Comparison of ENCODE assay signal across 24 cellular contexts in the genomic region with DNA sequence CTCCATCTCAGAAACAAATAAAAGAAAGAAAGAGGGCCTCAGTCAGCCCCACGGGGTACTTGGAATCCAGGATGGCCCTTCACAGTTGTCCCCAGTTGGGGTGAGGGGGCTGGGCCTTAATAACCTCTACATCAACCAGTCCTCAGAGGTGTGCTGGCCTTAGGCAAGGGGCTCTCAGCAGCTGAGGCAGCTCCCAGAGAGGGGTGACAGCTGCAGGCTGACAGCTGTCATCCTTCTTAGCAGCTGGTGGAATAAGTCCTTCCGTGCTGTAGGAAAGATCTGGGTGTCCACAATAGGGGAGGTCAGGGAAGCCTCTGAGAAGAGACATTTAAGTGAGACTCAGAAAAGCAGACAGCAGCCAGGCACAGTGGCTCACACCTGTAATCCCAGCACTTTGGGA. TPM values are rescaled to one million over a fixed set of nuclear protein-coding genes. Genes with fewer than 3 reads are reported as not detected.
DNase-seq lines count a peak whose midpoint lies in the region; TF ChIP-seq lines count a peak whose summit lies in the region.
"Had no signal": no experiment of that assay in that cellular context is flagged by ENCODE, and none has a peak within 500 bp of the region (broad histone marks: within the 10 kb centered on the region; RNA-seq: fewer than 3 reads in every experiment).

No MANE protein-coding gene starts in this region.

- no peaks in the 10 kb centered on the region for H3K4me1 ChIP-seq in neural progenitor cell

- H3K36me3 Mint-ChIP-seq in neural progenitor cell, result peaks cover 2% of the 10 kb centered on the region
- H3K36me3 Mint-ChIP-seq: CD4-positive, alpha-beta memory T cell had no signal

- TF ChIP-seq CTCF in WERI-Rb-1 (IDR thresholded peaks at IDR 0.05; ENCODE audit: low read depth, low read length) (no peak), neural progenitor cell (IDR thresholded peaks at IDR 0.05) (no peak)

- peak overlapping the region; percentile 74 for H3K27ac ChIP-seq in WERI-Rb-1
- no peak overlapping the region for H3K27ac ChIP-seq in neural progenitor cell
- H3K27ac ChIP-seq: 22Rv1; BLaER1 treated with 17β-estradiol and CSF1 and Interleukin-3, amounts not matched to agents 10 nM and 100 nM; SK-N-MC had no signal

- no peak overlapping the region for H3K9ac ChIP-seq in neural progenitor cell
- H3K9ac ChIP-seq: BLaER1 treated with 17β-estradiol and CSF1 and Interleukin-3, amounts not matched to agents 10 nM and 100 nM had no signal

- peaks cover 7% of the 10 kb centered on the region for H3K27me3 Mint-ChIP-seq in neural progenitor cell (ENCODE audit: insufficient read depth, low read depth)

- H3K4me3 ChIP-seq in WERI-Rb-1 (ENCODE audit: low read depth, low read length), result no peak overlapping the region
- no peak overlapping the region for H3K4me3 ChIP-seq in neural progenitor cell
- H3K4me3 ChIP-seq: BLaER1 treated with 17β-estradiol and CSF1 and Interleukin-3, amounts not matched to agents 10 nM and 100 nM; SK-N-MC had no signal

- no peaks in the 10 kb centered on the region for H3F3A ChIP-seq in neural progenitor cell (ENCODE audit: low read depth)

- H3K79me2 ChIP-seq in neural progenitor cell (ENCODE audit: low read depth), result no peaks in the 10 kb centered on the region

- peak; percentile 16 for DNase-seq in DMS53 (lab: John Stamatoyannopoulos, UW)
- no peak for DNase-seq in DMS53 treated with DMSO at 0.1 percent for 48 hours (lab: John Stamatoyannopoulos, UW; ENCODE audit: unreplicated experiment)
- DNase-seq in NAMALWA (ENCODE audit: low spot score), result peak; percentile 28
- peak; percentile 81 for DNase-seq in WERI-Rb-1
- no peak for DNase-seq in neural progenitor cell (ENCODE audit: low spot score)
- no peak for DNase-seq in NCI-H1105 treated with DMSO at 0.1 percent for 48 hours (lab: John Stamatoyannopoulos, UW)
- no peak for DNase-seq in MV-4-11 (lab: John Stamatoyannopoulos, UW)
- no peak for DNase-seq in NCI-H2081 treated with DMSO at 0.1 percent for 48 hours (lab: John Stamatoyannopoulos, UW)
- DNase-seq: ACHN; Caco-2; CD4-positive, alpha-beta memory T cell; EL; GF-D8; KBM-7; NCI-H1105; NCI-H1694; NCI-H748 treated with DMSO at 0.1 percent for 48 hours; OCI-M1; T-helper 1 cell had no signal

- no peaks in the 10 kb centered on the region for H3K27me3 ChIP-seq in WERI-Rb-1 (ENCODE audit: insufficient read depth, low read depth, severe bottlenecking)
- no peaks in the 10 kb centered on the region for H3K27me3 ChIP-seq in neural progenitor cell
- H3K27me3 ChIP-seq: BLaER1 treated with 17β-estradiol and CSF1 and Interleukin-3, amounts not matched to agents 10 nM and 100 nM had no signal

- H3K4me3 Mint-ChIP-seq in neural progenitor cell, result no peak overlapping the region
- H3K4me3 Mint-ChIP-seq: CD4-positive, alpha-beta memory T cell had no signal

- no peak overlapping the region for H2AFZ ChIP-seq in neural progenitor cell (replicated peaks)

- H3K27ac Mint-ChIP-seq in neural progenitor cell, result peak overlapping the region; percentile 95

- H3K4me2 ChIP-seq in neural progenitor cell, result no peak overlapping the region
- H3K4me2 ChIP-seq: BLaER1 treated with 17β-estradiol and CSF1 and Interleukin-3, amounts not matched to agents 10 nM and 100 nM had no signal

- H3K36me3 ChIP-seq in WERI-Rb-1 (peaks cover 6% of the 10 kb centered on the region), neural progenitor cell (no peaks in the 10 kb centered on the region)
- H3K36me3 ChIP-seq: BLaER1 treated with 17β-estradiol and CSF1 and Interleukin-3, amounts not matched to agents 10 nM and 100 nM had no signal

- H3K9me3 ChIP-seq in WERI-Rb-1 (ENCODE audit: severe bottlenecking), result no peaks in the 10 kb centered on the region
- no peaks in the 10 kb centered on the region for H3K9me3 ChIP-seq in neural progenitor cell (ENCODE audit: low read depth)
- H3K9me3 ChIP-seq: BLaER1 treated with 17β-estradiol and CSF1 and Interleukin-3, amounts not matched to agents 10 nM and 100 nM; Caco-2 had no signal

- H3K4me1 Mint-ChIP-seq in neural progenitor cell, result peaks cover 15% of the 10 kb centered on the region
- H3K4me1 Mint-ChIP-seq: CD4-positive, alpha-beta memory T cell had no signal

- H3K9me3 Mint-ChIP-seq in neural progenitor cell, result no peaks in the 10 kb centered on the region
- H3K9me3 Mint-ChIP-seq: CD4-positive, alpha-beta memory T cell had no signal

- no peaks in the 10 kb centered on the region for H4K20me1 ChIP-seq in neural progenitor cell (ENCODE audit: low read depth)
- H4K20me1 ChIP-seq: BLaER1 treated with 17β-estradiol and CSF1 and Interleukin-3, amounts not matched to agents 10 nM and 100 nM had no signal

RNA-seq across cellular contexts. Expression of gene BCAM, which starts 7.4 kb away (rescaled TPM):
- total RNA-seq in neural progenitor cell (ENCODE audit: low replicate concordance), result 7.1 and 16.9 TPM in 2 replicates
- total RNA-seq: CD4-positive, alpha-beta memory T cell had no signal

RNA-seq across cellular contexts. Expression of gene NECTIN2, which starts 29.8 kb away (rescaled TPM):
- total RNA-seq in neural progenitor cell (ENCODE audit: low replicate concordance), result 54.2 and 210 TPM in 2 replicates

RNA-seq across cellular contexts. Expression of gene CBLC, which starts 38.6 kb away (rescaled TPM):
- 1.4 and 1.5 TPM in 2 replicates for total RNA-seq in neural progenitor cell (ENCODE audit: low replicate concordance)
- total RNA-seq: CD4-positive, alpha-beta memory T cell; NCI-H460; Right ventricle myocardium inferior had no signal

Comparison
In these comparisons a context has a peak if more than half of its experiments do, and no peak if none do; other contexts are left out.
1. DNase-seq: peak in DMS53 (single experiment), NAMALWA (single experiment) and WERI-Rb-1 (single experiment); none in DMS53 treated with DMSO at 0.1 percent for 48 hours (single experiment), neural progenitor cell (single experiment), NCI-H1105 treated with DMSO at 0.1 percent for 48 hours (single experiment), MV-4-11 (single experiment) and NCI-H2081 treated with DMSO at 0.1 percent for 48 hours (single experiment).